In the genomic region with DNA sequence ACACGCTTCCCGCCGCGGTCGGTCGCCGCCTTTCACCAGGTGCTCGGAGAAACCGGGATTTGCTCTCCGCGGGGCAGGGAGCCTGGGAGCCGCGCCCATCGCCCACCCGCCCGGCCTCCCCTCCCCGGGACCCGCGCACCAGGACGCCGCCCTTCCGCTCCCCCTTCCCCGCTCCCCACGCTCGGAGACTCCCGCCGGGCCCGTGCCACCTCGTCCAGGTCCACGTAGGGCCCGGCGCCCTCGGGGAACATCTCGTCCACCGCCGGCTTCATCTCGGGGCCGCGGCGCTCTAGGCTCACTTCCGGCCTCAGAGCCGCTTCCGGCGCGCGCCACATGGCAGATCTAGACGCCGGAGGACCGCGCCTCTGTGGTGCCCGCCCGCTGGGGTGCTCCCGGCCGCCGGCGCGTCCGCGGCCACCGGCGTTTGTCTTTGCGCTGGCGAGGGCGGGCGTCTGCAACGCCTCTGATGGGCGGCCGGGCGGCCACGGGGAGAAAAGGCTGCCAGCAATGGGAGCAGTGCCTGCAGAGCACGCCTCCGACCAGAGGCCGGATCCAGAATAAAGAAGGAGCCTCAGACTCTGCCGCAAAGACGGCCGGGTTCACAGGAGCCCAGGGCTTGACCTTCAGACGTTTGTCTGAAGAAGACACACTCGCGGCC, we compare ENCODE assay signal across 8 cellular contexts. TPM values are rescaled to one million over a fixed set of nuclear protein-coding genes. Genes with fewer than 3 reads are reported as not detected.
DNase-seq lines count a peak whose midpoint lies in the region; ATAC-seq and TF ChIP-seq lines count a peak whose summit lies in the region.

Gene COPS9, minus strand, starts transcription at position 293 of the 658 bp plus-strand sequence. Its CDS starts 21 bp downstream, at position 272.

- H3K4me3 ChIP-seq in coronary artery: peak within 1 kb of the TSS; percentile 99

- no peaks in the 10 kb centered on the region for H3K27me3 Mint-ChIP-seq in activated CD4-positive, alpha-beta T cell treated with anti-CD3 and anti-CD28 coated beads, Interleukin-2, amount 10 ng/mL, durations not matched to agents 7 days and 5 days

- POLR2A ChIA-PET in activated CD4-positive, alpha-beta T cell treated with anti-CD3 and anti-CD28 coated beads, Interleukin-2, amount 10 ng/mL, durations not matched to agents 7 days and 5 days (lab: Charles Lee): no interaction called here

- DNase-seq in Ammon's horn (ENCODE audit: low spot score): peak; percentile 88
- DNase-seq in NCI-H526 treated with DMSO at 0.1 percent for 48 hours (lab: John Stamatoyannopoulos, UW): peak; percentile 71
- DNase-seq in activated CD4-positive, alpha-beta T cell treated with anti-CD3 and anti-CD28 coated beads, Interleukin-2, amount 10 ng/mL, durations not matched to agents 7 days and 5 days: peak; percentile 86
- peak; percentile 83 for DNase-seq in coronary artery (ENCODE audit: low spot score)
- peak; percentile 85 for DNase-seq in left lobe of liver (ENCODE audit: low spot score)
- DNase-seq in stimulated activated CD4-positive, alpha-beta T cell treated with anti-CD3 and anti-CD28 coated beads, Interleukin-1b, Interleukin-23, amount 100 ng/mL, for 48 hours: peak; percentile 87

- H3K27ac Mint-ChIP-seq in activated CD4-positive, alpha-beta T cell treated with anti-CD3 and anti-CD28 coated beads, Interleukin-2, amount 10 ng/mL, durations not matched to agents 7 days and 5 days: peak within 1 kb of the TSS; percentile 90

- H3K36me3 Mint-ChIP-seq in activated CD4-positive, alpha-beta T cell treated with anti-CD3 and anti-CD28 coated beads, Interleukin-2, amount 10 ng/mL, durations not matched to agents 7 days and 5 days (ENCODE audit: low read depth): peaks cover 14% of the 10 kb centered on the region

- no peak for TF ChIP-seq CTCF in coronary artery (IDR thresholded peaks at IDR 0.05)

- peak within 1 kb of the TSS; percentile 90 for H3K4me3 Mint-ChIP-seq in activated CD4-positive, alpha-beta T cell treated with anti-CD3 and anti-CD28 coated beads, Interleukin-2, amount 10 ng/mL, durations not matched to agents 7 days and 5 days

- H3K27ac ChIP-seq in coronary artery: peak within 1 kb of the TSS; percentile 32 to 79

- H3K4me1 Mint-ChIP-seq in activated CD4-positive, alpha-beta T cell treated with anti-CD3 and anti-CD28 coated beads, Interleukin-2, amount 10 ng/mL, durations not matched to agents 7 days and 5 days: peaks cover 18% of the 10 kb centered on the region

- CTCF ChIA-PET in activated CD4-positive, alpha-beta T cell treated with anti-CD3 and anti-CD28 coated beads, Interleukin-2, amount 10 ng/mL, durations not matched to agents 7 days and 5 days (lab: Charles Lee): no interaction called here

- ATAC-seq in HG03432 (IDR thresholded peaks at IDR 0.05; ENCODE audit: unreplicated experiment) (peak; percentile 96), left lobe of liver (peak; percentile 98)

- TF ChIP-seq POLR2A in GM19193 (IDR thresholded peaks at IDR 0.05; ENCODE audit: extremely low read depth, insufficient read depth, insufficient read length): peak; percentile 82

- H3K9me3 Mint-ChIP-seq in activated CD4-positive, alpha-beta T cell treated with anti-CD3 and anti-CD28 coated beads, Interleukin-2, amount 10 ng/mL, durations not matched to agents 7 days and 5 days: no peaks in the 10 kb centered on the region

RNA-seq across cellular contexts. Expression of gene COPS9, which starts in this region (rescaled TPM):
- total RNA-seq in activated CD4-positive, alpha-beta T cell treated with anti-CD3 and anti-CD28 coated beads, Interleukin-2, amount 10 ng/mL, durations not matched to agents 7 days and 5 days: 100 to 1,000 TPM in 1 of 2 experiments, 10 to 100 TPM in 1; 77.9 to 115 TPM
- total RNA-seq in left lobe of liver: 39.3 TPM

Comparison
In these comparisons a context has a peak if more than half of its experiments do, and no peak if none do; other contexts are left out.
1. Peak in every context shown above with its lines: DNase-seq, ATAC-seq, H3K4me3 ChIP-seq and H3K27ac ChIP-seq.